ENCODE assay signal across 1 cellular context in the genomic region with DNA sequence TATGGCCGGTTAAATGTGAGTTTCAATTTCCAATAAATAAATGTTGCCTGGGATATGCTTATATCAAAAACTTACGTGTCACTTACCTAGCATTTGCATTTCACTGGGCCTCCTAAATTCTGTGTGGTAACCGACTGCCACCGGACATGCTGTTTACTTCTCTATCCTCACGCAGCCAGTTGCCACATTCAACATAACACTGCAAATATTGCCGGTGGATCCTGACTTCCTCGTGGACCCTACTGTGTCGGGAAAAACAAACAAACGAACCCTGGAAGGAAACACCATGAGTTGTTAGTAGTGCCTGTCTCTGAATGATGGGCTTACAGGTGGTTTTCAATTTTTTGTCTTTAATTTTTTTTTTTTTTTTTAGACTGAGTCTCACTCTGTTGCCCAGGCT.
TF ChIP-seq lines count a peak whose summit lies in the region.

No MANE protein-coding gene starts in this region.

TF ChIP-seq in H1, 55 proteins besides CTCF, POLR2A, EP300 and RAD21:
- no peak for TF ChIP-seq TAF7 (optimal IDR thresholded peaks at IDR 0.05; ENCODE audit: borderline replicate concordance, low read depth, low read length)
- TF ChIP-seq GTF2F1 (IDR thresholded peaks at IDR 0.05; ENCODE audit: borderline replicate concordance, low read depth, low read length), result no peak
- no peak for TF ChIP-seq CHD1 (IDR thresholded peaks at IDR 0.05; ENCODE audit: low read depth, low read length)
- TF ChIP-seq SRF (IDR thresholded peaks at IDR 0.05; ENCODE audit: low read depth, low read length), result no peak
- TF ChIP-seq EZH2 (IDR thresholded peaks at IDR 0.05; ENCODE audit: low read depth, low read length, severe bottlenecking), result no peak
TF ChIP-seq in H1: peak in this region for 0.
